ENCODE assay signal across 1 cellular context in the genomic region with DNA sequence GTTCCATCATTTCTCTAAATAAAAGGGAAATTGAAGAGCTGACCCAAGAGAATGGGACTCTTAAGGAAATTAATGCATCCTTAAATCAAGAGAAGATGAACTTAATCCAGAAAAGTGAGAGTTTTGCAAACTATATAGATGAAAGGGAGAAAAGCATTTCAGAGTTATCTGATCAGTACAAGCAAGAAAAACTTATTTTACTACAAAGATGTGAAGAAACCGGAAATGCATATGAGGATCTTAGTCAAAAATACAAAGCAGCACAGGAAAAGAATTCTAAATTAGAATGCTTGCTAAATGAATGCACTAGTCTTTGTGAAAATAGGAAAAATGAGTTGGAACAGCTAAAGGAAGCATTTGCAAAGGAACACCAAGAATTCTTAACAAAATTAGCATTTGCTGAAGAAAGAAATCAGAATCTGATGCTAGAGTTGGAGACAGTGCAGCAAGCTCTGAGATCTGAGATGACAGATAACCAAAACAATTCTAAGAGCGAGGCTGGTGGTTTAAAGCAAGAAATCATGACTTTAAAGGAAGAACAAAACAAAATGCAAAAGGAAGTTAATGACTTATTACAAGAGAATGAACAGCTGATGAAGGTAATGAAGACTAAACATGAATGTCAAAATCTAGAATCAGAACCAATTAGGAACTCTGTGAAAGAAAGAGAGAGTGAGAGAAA.
TF ChIP-seq lines count a peak whose summit lies in the region.

No MANE protein-coding gene starts in this region.

TF ChIP-seq in HEK293, 187 proteins besides CTCF, POLR2A, EP300 and RAD21 (continued from another document):
- TF ChIP-seq, protein P1, sequence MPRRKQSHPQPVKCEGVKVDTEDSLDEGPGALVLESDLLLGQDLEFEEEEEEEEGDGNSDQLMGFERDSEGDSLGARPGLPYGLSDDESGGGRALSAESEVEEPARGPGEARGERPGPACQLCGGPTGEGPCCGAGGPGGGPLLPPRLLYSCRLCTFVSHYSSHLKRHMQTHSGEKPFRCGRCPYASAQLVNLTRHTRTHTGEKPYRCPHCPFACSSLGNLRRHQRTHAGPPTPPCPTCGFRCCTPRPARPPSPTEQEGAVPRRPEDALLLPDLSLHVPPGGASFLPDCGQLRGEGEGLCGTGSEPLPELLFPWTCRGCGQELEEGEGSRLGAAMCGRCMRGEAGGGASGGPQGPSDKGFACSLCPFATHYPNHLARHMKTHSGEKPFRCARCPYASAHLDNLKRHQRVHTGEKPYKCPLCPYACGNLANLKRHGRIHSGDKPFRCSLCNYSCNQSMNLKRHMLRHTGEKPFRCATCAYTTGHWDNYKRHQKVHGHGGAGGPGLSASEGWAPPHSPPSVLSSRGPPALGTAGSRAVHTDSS (tag by site-specific recombination; IDR thresholded peaks at IDR 0.05) = no peak
